20 cellular contexts compared by ENCODE assay signal in genomic region chr2:18410543-18410942, GRCh38.
"Had no signal": no experiment of that assay in that cellular context is flagged by ENCODE, and none has a peak within 500 bp of the region (broad histone marks: within the 10 kb centered on the region; RNA-seq: fewer than 3 reads in every experiment).

No MANE protein-coding gene starts in this region.

- H3K27ac ChIP-seq: right lobe of liver, skin epidermis, tibial nerve had no signal

- H3K27ac Mint-ChIP-seq: activated naive CD8-positive, alpha-beta T cell treated with anti-CD3 and anti-CD28 coated beads for 36 hours; activated T-helper 2 cell treated with anti-CD3 and anti-CD28 coated beads, Interferon-gamma antibody, Interleukin-2, Interleukin-4, amounts not matched to agents 10 μg/mL and 5 μg/mL and 100 μg/mL, durations not matched to agents 14 hours and 24 hours and 36 hours; memory B cell; stimulated activated naive CD8-positive, alpha-beta T cell treated with anti-CD3 and anti-CD28 coated beads, Interleukin-15, amount 100 ng/mL, for 72 hours; T-cell had no signal

- H3K36me3 ChIP-seq: right lobe of liver, tibial nerve had no signal

- H3K9me3 Mint-ChIP-seq: activated naive CD8-positive, alpha-beta T cell treated with anti-CD3 and anti-CD28 coated beads for 36 hours; activated T-cell treated with anti-CD3 and anti-CD28 coated beads, Interleukin-2, amount 50 U/mL, for 4 hours; activated T-helper 2 cell treated with anti-CD3 and anti-CD28 coated beads, Interferon-gamma antibody, Interleukin-2, Interleukin-4, amounts not matched to agents 10 μg/mL and 5 μg/mL and 100 μg/mL, durations not matched to agents 14 hours and 24 hours and 36 hours; memory B cell; stimulated activated naive CD8-positive, alpha-beta T cell treated with anti-CD3 and anti-CD28 coated beads, Interleukin-15, amount 100 ng/mL, for 72 hours; T-cell had no signal

- H3K4me1 Mint-ChIP-seq: memory B cell; stimulated activated naive CD8-positive, alpha-beta T cell treated with anti-CD3 and anti-CD28 coated beads, Interleukin-15, amount 100 ng/mL, for 72 hours; T-cell had no signal

- ATAC-seq: activated T-cell treated with anti-CD3 and anti-CD28 coated beads, Interleukin-2, amount 50 U/mL, for 4 hours; left cardiac atrium; right lobe of liver; T-cell had no signal

- H3K9me3 ChIP-seq: right lobe of liver, tibial nerve had no signal

- H3K4me1 ChIP-seq: right lobe of liver had no signal

- H3K4me3 ChIP-seq: right lobe of liver, skin epidermis, tibial nerve had no signal

- H3K4me3 Mint-ChIP-seq: activated naive CD8-positive, alpha-beta T cell treated with anti-CD3 and anti-CD28 coated beads for 36 hours; activated T-cell treated with anti-CD3 and anti-CD28 coated beads, Interleukin-2, amount 50 U/mL, for 4 hours; memory B cell; stimulated activated naive CD8-positive, alpha-beta T cell treated with anti-CD3 and anti-CD28 coated beads, Interleukin-15, amount 100 ng/mL, for 72 hours; T-cell had no signal

- DNase-seq: activated CD4-positive, alpha-beta T cell treated with anti-CD3 and anti-CD28 coated beads, Interleukin-2, amount 50 U/mL, for 48 hours; activated CD8-positive, alpha-beta memory T cell treated with anti-CD3 and anti-CD28 coated beads, Interleukin-2, amount 50 U/mL, for 48 hours; activated naive CD4-positive, alpha-beta T cell treated with Interleukin-2 at 50 U/mL for 16 hours; activated naive CD8-positive, alpha-beta T cell treated with anti-CD3 and anti-CD28 coated beads for 36 hours; activated T-cell treated with anti-CD3 and anti-CD28 coated beads, Interleukin-2, amount 50 U/mL, for 4 hours; cerebellar nuclear complex; cortex of kidney; erythroblast; glutamatergic neuron; hypothalamus; left cardiac atrium; nucleus accumbens; right lobe of liver; stimulated activated CD4-positive, alpha-beta T cell treated with anti-CD3 and anti-CD28 coated beads, Interleukin-1b, Interleukin-23, amount 100 ng/mL, for 48 hours; stimulated activated naive CD8-positive, alpha-beta T cell treated with anti-CD3 and anti-CD28 coated beads, Interleukin-15, amount 100 ng/mL, for 72 hours; T-cell had no signal

- H3K27me3 ChIP-seq: right lobe of liver, tibial nerve had no signal

- H3K36me3 Mint-ChIP-seq: activated naive CD8-positive, alpha-beta T cell treated with anti-CD3 and anti-CD28 coated beads for 36 hours; memory B cell; T-cell had no signal
